17 cellular contexts compared by ENCODE assay signal in genomic region chr3:43872901-43873300, GRCh38.
DNase-seq lines count a peak whose midpoint lies in the region; ATAC-seq lines count a peak whose summit lies in the region.
"Had no signal": no experiment of that assay in that cellular context is flagged by ENCODE, and none has a peak within 500 bp of the region (broad histone marks: within the 10 kb centered on the region; RNA-seq: fewer than 3 reads in every experiment).

No MANE protein-coding gene starts in this region.

- peak overlapping the region in 1 of 2 experiments; percentile 73 for H3K18ac ChIP-seq in mesenchymal stem cell (ENCODE audit: low read depth in 1 of 2, low read length in 2 of 2)

- H2BK12ac ChIP-seq in mesenchymal stem cell (ENCODE audit: low read length in 2 of 2) = peak overlapping the region in 1 of 2 experiments; percentile 59

- DNase-seq in AG08396 (ENCODE audit: low spot score) (peak; percentile 41), MG63 (peak; percentile 65), dedifferentiated amniotic fluid mesenchymal stem cell (ENCODE audit: extremely low spot score) (peak; percentile 43), mesenchymal stem cell (peak; percentile 44), DMS53 treated with DMSO at 0.1 percent for 48 hours (lab: John Stamatoyannopoulos, UW; ENCODE audit: unreplicated experiment) (no peak), 8988T (no peak), NCI-H82 treated with DMSO at 0.1 percent for 48 hours (lab: John Stamatoyannopoulos, UW; ENCODE audit: unreplicated experiment) (no peak)
- DNase-seq in activated naive CD4-positive, alpha-beta T cell treated with anti-CD3 and anti-CD28 coated beads, Interleukin-2, amount 50 U/mL, for 72 hours (ENCODE audit: low spot score in 2 of 2) = no peak
- DNase-seq: activated T-cell treated with anti-CD3 and anti-CD28 coated beads, Interleukin-2, amount 50 U/mL, for 72 hours; foreskin melanocyte; left ventricle myocardium superior; NCI-H2227 treated with DMSO at 0.1 percent for 48 hours; pancreas; SIG-M5 had no signal

- no peak overlapping the region for H4K91ac ChIP-seq in mesenchymal stem cell (ENCODE audit: low read length)

- H3K27ac ChIP-seq in mesenchymal stem cell (ENCODE audit: low read length, poor library complexity, severe bottlenecking) = peak overlapping the region; percentile 75
- H3K27ac ChIP-seq: C4-2B, cardiac muscle cell, pancreas had no signal

- no peak overlapping the region for H2BK15ac ChIP-seq in mesenchymal stem cell (ENCODE audit: low read depth, poor library complexity, severe bottlenecking)

- no peak overlapping the region for H2BK120ac ChIP-seq in mesenchymal stem cell (ENCODE audit: low read depth, low read length)

- no peak overlapping the region for H3K4me3 ChIP-seq in MG63
- H3K4me3 ChIP-seq in mesenchymal stem cell (ENCODE audit: insufficient read depth in 1 of 2, low read depth in 1 of 2, low read length in 2 of 2) = no peak overlapping the region
- H3K4me3 ChIP-seq: cardiac muscle cell, pancreas, thoracic aorta had no signal

- no peak overlapping the region for H4K8ac ChIP-seq in mesenchymal stem cell (ENCODE audit: low read length)

- H3K27ac Mint-ChIP-seq in activated naive CD4-positive, alpha-beta T cell treated with anti-CD3 and anti-CD28 coated beads, Interleukin-2, amount 50 U/mL, for 72 hours = no peak overlapping the region
- H3K27ac Mint-ChIP-seq: activated T-cell treated with anti-CD3 and anti-CD28 coated beads, Interleukin-2, amount 50 U/mL, for 72 hours had no signal

- H3K23ac ChIP-seq in mesenchymal stem cell (ENCODE audit: low read length in 2 of 2) = no peak overlapping the region

- no peak overlapping the region for H2BK5ac ChIP-seq in mesenchymal stem cell (ENCODE audit: low read depth, low read length, poor library complexity, severe bottlenecking)

- no peaks in the 10 kb centered on the region for H3K9me3 Mint-ChIP-seq in activated naive CD4-positive, alpha-beta T cell treated with anti-CD3 and anti-CD28 coated beads, Interleukin-2, amount 50 U/mL, for 72 hours

- H3K14ac ChIP-seq in mesenchymal stem cell (ENCODE audit: low read length in 2 of 2) = no peak overlapping the region

- peaks cover 23% of the 10 kb centered on the region for H3K4me1 ChIP-seq in mesenchymal stem cell (ENCODE audit: control insufficient read depth, insufficient read depth, low read depth, low read length)

- H3K36me3 ChIP-seq in MG63 (no peaks in the 10 kb centered on the region), mesenchymal stem cell (ENCODE audit: control insufficient read depth in 1 of 2, insufficient read depth in 2 of 2, low read depth in 1 of 2, low read length in 2 of 2) (no peaks in the 10 kb centered on the region)
- H3K36me3 ChIP-seq: cardiac muscle cell, pancreas, thoracic aorta had no signal

- H2AFZ ChIP-seq in mesenchymal stem cell (ENCODE audit: low read depth, low read length) = peak overlapping the region; percentile 79

- no peaks in the 10 kb centered on the region for H3K79me1 ChIP-seq in mesenchymal stem cell (replicated peaks; ENCODE audit: low read length, poor library complexity, severe bottlenecking)

- H3K9me3 ChIP-seq in MG63 (no peaks in the 10 kb centered on the region), mesenchymal stem cell (ENCODE audit: control insufficient read depth, low read length) (no peaks in the 10 kb centered on the region)
- H3K9me3 ChIP-seq: pancreas, thoracic aorta had no signal

- H3K36me3 Mint-ChIP-seq in activated naive CD4-positive, alpha-beta T cell treated with anti-CD3 and anti-CD28 coated beads, Interleukin-2, amount 50 U/mL, for 72 hours = no peaks in the 10 kb centered on the region

- peak overlapping the region in 1 of 2 experiments; percentile 61 for H3K4ac ChIP-seq in mesenchymal stem cell (ENCODE audit: low read depth in 1 of 2, low read length in 2 of 2)

- H3K9ac ChIP-seq in mesenchymal stem cell (ENCODE audit: low read length) = peak overlapping the region; percentile 78

- ATAC-seq in activated naive CD4-positive, alpha-beta T cell treated with anti-CD3 and anti-CD28 coated beads, Interleukin-2, amount 50 U/mL, for 72 hours = no peak
- ATAC-seq: left ventricle myocardium superior, pancreas had no signal

- H3K4me2 ChIP-seq in mesenchymal stem cell (ENCODE audit: low read length, poor library complexity, severe bottlenecking) = no peak overlapping the region

- 34% methylated on average over 6 of the region's 6 CpGs for WGBS in mesenchymal stem cell

- H2AK5ac ChIP-seq in mesenchymal stem cell (ENCODE audit: low read length, severe bottlenecking) = no peak overlapping the region

- H3K27me3 ChIP-seq in MG63 = no peaks in the 10 kb centered on the region
- H3K27me3 ChIP-seq in mesenchymal stem cell (ENCODE audit: control insufficient read depth in 1 of 2, insufficient read depth in 1 of 2, low read length in 2 of 2) = no peaks in the 10 kb centered on the region
- H3K27me3 ChIP-seq: cardiac muscle cell, pancreas had no signal

Comparison
In these comparisons a context has a peak if more than half of its experiments do, and no peak if none do; other contexts are left out.
1. DNase-seq: peak in AG08396 (single experiment), MG63 (single experiment), dedifferentiated amniotic fluid mesenchymal stem cell (single experiment) and mesenchymal stem cell (single experiment); none in DMS53 treated with DMSO at 0.1 percent for 48 hours (single experiment), activated naive CD4-positive, alpha-beta T cell treated with anti-CD3 and anti-CD28 coated beads, Interleukin-2, amount 50 U/mL, for 72 hours (0 of 2), 8988T (single experiment) and NCI-H82 treated with DMSO at 0.1 percent for 48 hours (single experiment).